Comparison of ENCODE assay signal across 1 cellular context in the genomic region with DNA sequence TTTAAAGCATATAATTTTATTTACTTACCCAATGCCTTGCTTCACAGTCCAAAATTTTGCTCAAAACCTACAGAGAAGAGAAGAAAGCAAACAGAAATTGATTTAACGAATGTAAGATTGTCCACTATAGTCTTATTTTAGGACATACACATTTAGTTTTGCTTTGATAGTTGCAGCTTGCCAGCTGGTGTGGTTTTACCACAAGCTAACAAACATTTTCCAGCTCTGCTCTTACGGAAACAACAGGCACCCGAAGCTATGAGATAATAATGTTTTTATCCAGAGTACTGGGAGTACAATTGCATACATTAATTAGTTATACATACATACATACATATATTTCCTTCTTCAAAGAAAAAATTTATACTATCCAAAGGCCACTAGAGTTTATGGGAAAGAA.
TF ChIP-seq lines count a peak whose summit lies in the region.

No MANE protein-coding gene starts in this region.

TF ChIP-seq in HepG2, 621 proteins besides CTCF, POLR2A, EP300 and RAD21:
- TF ChIP-seq, protein P1, sequence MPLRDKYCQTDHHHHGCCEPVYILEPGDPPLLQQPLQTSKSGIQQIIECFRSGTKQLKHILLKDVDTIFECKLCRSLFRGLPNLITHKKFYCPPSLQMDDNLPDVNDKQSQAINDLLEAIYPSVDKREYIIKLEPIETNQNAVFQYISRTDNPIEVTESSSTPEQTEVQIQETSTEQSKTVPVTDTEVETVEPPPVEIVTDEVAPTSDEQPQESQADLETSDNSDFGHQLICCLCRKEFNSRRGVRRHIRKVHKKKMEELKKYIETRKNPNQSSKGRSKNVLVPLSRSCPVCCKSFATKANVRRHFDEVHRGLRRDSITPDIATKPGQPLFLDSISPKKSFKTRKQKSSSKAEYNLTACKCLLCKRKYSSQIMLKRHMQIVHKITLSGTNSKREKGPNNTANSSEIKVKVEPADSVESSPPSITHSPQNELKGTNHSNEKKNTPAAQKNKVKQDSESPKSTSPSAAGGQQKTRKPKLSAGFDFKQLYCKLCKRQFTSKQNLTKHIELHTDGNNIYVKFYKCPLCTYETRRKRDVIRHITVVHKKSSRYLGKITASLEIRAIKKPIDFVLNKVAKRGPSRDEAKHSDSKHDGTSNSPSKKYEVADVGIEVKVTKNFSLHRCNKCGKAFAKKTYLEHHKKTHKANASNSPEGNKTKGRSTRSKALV (CRISPR knock-in tag; IDR thresholded peaks at IDR 0.05) = no peak
- TF ChIP-seq, protein P2, sequence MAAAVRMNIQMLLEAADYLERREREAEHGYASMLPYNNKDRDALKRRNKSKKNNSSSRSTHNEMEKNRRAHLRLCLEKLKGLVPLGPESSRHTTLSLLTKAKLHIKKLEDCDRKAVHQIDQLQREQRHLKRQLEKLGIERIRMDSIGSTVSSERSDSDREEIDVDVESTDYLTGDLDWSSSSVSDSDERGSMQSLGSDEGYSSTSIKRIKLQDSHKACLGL (CRISPR knock-in tag; IDR thresholded peaks at IDR 0.05) = no peak
- peak; percentile 22 for TF ChIP-seq AGO2 (optimal IDR thresholded peaks at IDR 0.05; ENCODE audit: low read depth, low read length)
- TF ChIP-seq NCOA2 (CRISPR knock-in tag; IDR thresholded peaks at IDR 0.05) = no peak
